21 cellular contexts compared by ENCODE assay signal in the genomic region with DNA sequence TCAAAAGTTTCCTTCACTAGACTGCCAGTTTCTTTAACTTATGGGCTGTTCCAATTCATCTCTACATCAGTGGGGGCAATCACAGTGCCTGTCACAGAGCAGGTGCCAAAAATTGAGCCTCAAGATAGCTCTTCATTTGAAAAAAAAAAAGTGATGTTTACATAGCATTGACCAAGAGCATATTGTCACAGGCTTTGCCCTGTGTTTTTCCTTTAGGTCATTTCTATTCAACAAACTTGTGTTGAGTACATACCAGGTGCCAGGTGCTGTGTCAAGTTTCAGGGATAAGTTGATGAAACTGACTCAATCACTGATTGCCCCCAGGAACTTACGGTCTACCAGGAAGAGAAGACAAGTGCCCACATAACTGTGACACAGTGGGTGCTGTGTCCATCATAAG. TPM values are rescaled to one million over a fixed set of nuclear protein-coding genes. Genes with fewer than 3 reads are reported as not detected.
DNase-seq lines count a peak whose midpoint lies in the region; ATAC-seq and TF ChIP-seq lines count a peak whose summit lies in the region.
"Had no signal": no experiment of that assay in that cellular context is flagged by ENCODE, and none has a peak within 500 bp of the region (broad histone marks: within the 10 kb centered on the region; RNA-seq: fewer than 3 reads in every experiment).

No MANE protein-coding gene starts in this region.

- H3K9me3 ChIP-seq in stomach: no peaks in the 10 kb centered on the region
- H3K9me3 ChIP-seq: BLaER1, SJSA1 had no signal

- intact Hi-C loops in stomach (cut with DNase I; ENCODE audit: low total_unique reads): no loop called here

- no peaks in the 10 kb centered on the region for H3K27me3 ChIP-seq in stomach
- H3K27me3 ChIP-seq: BLaER1, SJSA1 had no signal

- 27 to 82% (median 57%) methylated on average over 1 of the region's 1 CpG for WGBS in stomach, 5 donors

- DNase-seq in NCI-H2029 (lab: John Stamatoyannopoulos, UW) (peak; percentile 46), NCI-H2029 treated with DMSO at 0.1 percent for 48 hours (lab: John Stamatoyannopoulos, UW) (no peak), NCI-H69 (lab: John Stamatoyannopoulos, UW) (peak; percentile 16), left lobe of liver (ENCODE audit: low spot score) (no peak), stomach (peak; percentile 28), dermis blood vessel endothelial cell (no peak)
- DNase-seq: CD8-positive, alpha-beta memory T cell; EL; HFFc6; NCI-H1105 treated with DMSO at 0.1 percent for 48 hours; NCI-H187 treated with DMSO at 0.1 percent for 48 hours; NCI-H526; PC-3 had no signal

- TF ChIP-seq CTCF in stomach (IDR thresholded peaks at IDR 0.05): no peak

- H3K4me3 ChIP-seq in stomach: no peak overlapping the region
- H3K4me3 ChIP-seq: BLaER1, SJSA1 had no signal

- peak; percentile 85 for ATAC-seq in left lobe of liver
- ATAC-seq in HG03097 (IDR thresholded peaks at IDR 0.05; ENCODE audit: low FRiP score, unreplicated experiment): no peak
- no peak for ATAC-seq in GM18861 (IDR thresholded peaks at IDR 0.05; ENCODE audit: unreplicated experiment)
- ATAC-seq: PC-3 had no signal

- H3K36me3 ChIP-seq in stomach: no peaks in the 10 kb centered on the region
- H3K36me3 ChIP-seq: BLaER1, SJSA1 had no signal

- TF ChIP-seq POLR2A in stomach (IDR thresholded peaks at IDR 0.05): no peak

- TF ChIP-seq EP300 in stomach (IDR thresholded peaks at IDR 0.05): no peak

- peak overlapping the region in 3 of 5 donors; percentile 4 to 77 (median 19) for H3K27ac ChIP-seq in stomach
- H3K27ac ChIP-seq: BLaER1, RWPE1, SJSA1 had no signal

- H3K4me1 ChIP-seq in stomach: peaks cover 0 to 26% (median 15%) of the 10 kb centered on the region in 4 donors
- H3K4me1 ChIP-seq: BLaER1, SJSA1 had no signal

RNA-seq across cellular contexts. Expression of gene NT5C1B, which starts 22.2 kb away (rescaled TPM):
- not detected for total RNA-seq in left lobe of liver
- not detected for total RNA-seq in stomach
- polyA plus RNA-seq in stomach: not detected
- total RNA-seq in dermis blood vessel endothelial cell: not detected in 2 replicates
- total RNA-seq: A172; CD8-positive, alpha-beta memory T cell; HFFc6; HT-29; LHCN-M2; PC-3; SJSA1 had no signal

RNA-seq across cellular contexts. Expression of gene RDH14, which starts 51.2 kb away (rescaled TPM):
- 12.5 TPM for total RNA-seq in left lobe of liver
- total RNA-seq in stomach: 10 to 100 TPM in 4 of 5 donors, not detected in 1; 34.9 to 66.1 (median 45.6) TPM
- 10 to 100 TPM; 13.3 to 16.9 (median 15.4) TPM for polyA plus RNA-seq in stomach
- total RNA-seq in dermis blood vessel endothelial cell: 25.1 and 32.0 TPM in 2 replicates

Comparison
In these comparisons a context has a peak if more than half of its experiments do, and no peak if none do; other contexts are left out.
1. DNase-seq: peak in NCI-H2029 (single experiment), NCI-H69 (single experiment) and stomach (single experiment); none in NCI-H2029 treated with DMSO at 0.1 percent for 48 hours (single experiment), left lobe of liver (single experiment) and dermis blood vessel endothelial cell (single experiment).